Comparison of ENCODE assay signal across 2 cellular contexts in genomic region chr17:61299517-61300513, GRCh38.
TF ChIP-seq lines count a peak whose summit lies in the region.

No MANE protein-coding gene starts in this region.

TF ChIP-seq in IMR-90, 13 proteins besides CTCF, POLR2A, EP300 and RAD21 (continued from another document):
- TF ChIP-seq SMC3 (IDR thresholded peaks at IDR 0.05; ENCODE audit: low read depth, low read length): no peak
- no peak for TF ChIP-seq MAFK (IDR thresholded peaks at IDR 0.05; ENCODE audit: low read depth, low read length)
- TF ChIP-seq RCOR1 (IDR thresholded peaks at IDR 0.05; ENCODE audit: insufficient replicate concordance, low read length): no peak
- no peak for TF ChIP-seq NFE2L2 (IDR thresholded peaks at IDR 0.05; ENCODE audit: low read depth, low read length)
- TF ChIP-seq USF2 (IDR thresholded peaks at IDR 0.05; ENCODE audit: low read depth, low read length): no peak
- TF ChIP-seq ELK1 (IDR thresholded peaks at IDR 0.05; ENCODE audit: borderline replicate concordance, low read depth, low read length): no peak
- TF ChIP-seq RFX5 (IDR thresholded peaks at IDR 0.05; ENCODE audit: low read depth, low read length): no peak
- no peak for TF ChIP-seq BHLHE40 (IDR thresholded peaks at IDR 0.05; ENCODE audit: low read depth, low read length)
- TF ChIP-seq MAZ (IDR thresholded peaks at IDR 0.05; ENCODE audit: borderline replicate concordance, low read depth, low read length): no peak
- TF ChIP-seq CHD1 (IDR thresholded peaks at IDR 0.05; ENCODE audit: low read depth, low read length): no peak
- no peak for TF ChIP-seq MXI1 (IDR thresholded peaks at IDR 0.05; ENCODE audit: borderline replicate concordance, low read depth, low read length)

TF ChIP-seq in WTC11, 78 proteins besides CTCF, POLR2A, EP300 and RAD21 (continued from another document):
- TF ChIP-seq MLX (CRISPR knock-in tag; IDR thresholded peaks at IDR 0.05) (no peak), ZNF232 (CRISPR knock-in tag; IDR thresholded peaks at IDR 0.05) (no peak), HMGA2 (CRISPR knock-in tag; IDR thresholded peaks at IDR 0.05) (no peak), NFATC4 (CRISPR knock-in tag; IDR thresholded peaks at IDR 0.05) (no peak), IRF1 (CRISPR knock-in tag; IDR thresholded peaks at IDR 0.05) (no peak), MYBL2 (CRISPR knock-in tag; IDR thresholded peaks at IDR 0.05) (no peak), CBFB (CRISPR knock-in tag; IDR thresholded peaks at IDR 0.05; ENCODE audit: low read depth) (no peak), FOXP4 (CRISPR knock-in tag; IDR thresholded peaks at IDR 0.05) (no peak), ZNF121 (CRISPR knock-in tag; IDR thresholded peaks at IDR 0.05) (no peak), TCF7 (CRISPR knock-in tag; IDR thresholded peaks at IDR 0.05; ENCODE audit: low read depth) (no peak)
- TF ChIP-seq, protein P1, sequence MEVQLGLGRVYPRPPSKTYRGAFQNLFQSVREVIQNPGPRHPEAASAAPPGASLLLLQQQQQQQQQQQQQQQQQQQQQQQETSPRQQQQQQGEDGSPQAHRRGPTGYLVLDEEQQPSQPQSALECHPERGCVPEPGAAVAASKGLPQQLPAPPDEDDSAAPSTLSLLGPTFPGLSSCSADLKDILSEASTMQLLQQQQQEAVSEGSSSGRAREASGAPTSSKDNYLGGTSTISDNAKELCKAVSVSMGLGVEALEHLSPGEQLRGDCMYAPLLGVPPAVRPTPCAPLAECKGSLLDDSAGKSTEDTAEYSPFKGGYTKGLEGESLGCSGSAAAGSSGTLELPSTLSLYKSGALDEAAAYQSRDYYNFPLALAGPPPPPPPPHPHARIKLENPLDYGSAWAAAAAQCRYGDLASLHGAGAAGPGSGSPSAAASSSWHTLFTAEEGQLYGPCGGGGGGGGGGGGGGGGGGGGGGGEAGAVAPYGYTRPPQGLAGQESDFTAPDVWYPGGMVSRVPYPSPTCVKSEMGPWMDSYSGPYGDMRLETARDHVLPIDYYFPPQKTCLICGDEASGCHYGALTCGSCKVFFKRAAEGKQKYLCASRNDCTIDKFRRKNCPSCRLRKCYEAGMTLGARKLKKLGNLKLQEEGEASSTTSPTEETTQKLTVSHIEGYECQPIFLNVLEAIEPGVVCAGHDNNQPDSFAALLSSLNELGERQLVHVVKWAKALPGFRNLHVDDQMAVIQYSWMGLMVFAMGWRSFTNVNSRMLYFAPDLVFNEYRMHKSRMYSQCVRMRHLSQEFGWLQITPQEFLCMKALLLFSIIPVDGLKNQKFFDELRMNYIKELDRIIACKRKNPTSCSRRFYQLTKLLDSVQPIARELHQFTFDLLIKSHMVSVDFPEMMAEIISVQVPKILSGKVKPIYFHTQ (CRISPR knock-in tag; IDR thresholded peaks at IDR 0.05): no peak
